In genomic region chr3:183635431-183636220, GRCh38 we compare ENCODE assay signal across 8 cellular contexts. TPM values are rescaled to one million over a fixed set of nuclear protein-coding genes. Genes with fewer than 3 reads are reported as not detected.
DNase-seq lines count a peak whose midpoint lies in the region; ATAC-seq and TF ChIP-seq lines count a peak whose summit lies in the region.

TSS of gene KLHL24 (plus strand) at chr3:183635623. CDS start at chr3:183650357, 14,734 bp downstream.

- TF ChIP-seq RAD21 in liver (IDR thresholded peaks at IDR 0.05) = no peak

- WGBS in liver = under 1% methylated on average over 76 of the region's 76 CpGs

- peak within 1 kb of the TSS; percentile 91 to 99 (median 95) for H3K4me3 ChIP-seq in liver (ENCODE audit: low read depth in 1 of 3, low read length in 3 of 3)

- H3K9me3 ChIP-seq in liver (ENCODE audit: control insufficient read depth in 4 of 4, low read length in 3 of 4) = no peaks in the 10 kb centered on the region

- TF ChIP-seq CTCF in C4-2B (conservative IDR thresholded peaks at IDR 0.05) = no peak; the same call in 1 of the 2 replicates
- TF ChIP-seq CTCF in liver (IDR thresholded peaks at IDR 0.05; ENCODE audit: low read depth, low read length, missing input control) = no peak

- peak within 1 kb of the TSS; percentile 83 for H3K27ac ChIP-seq in C4-2B
- H3K27ac ChIP-seq in liver (ENCODE audit: low read depth in 1 of 2, low read length in 2 of 2) = peak within 1 kb of the TSS; percentile 99 to 100

- H3K27me3 ChIP-seq in liver (ENCODE audit: control insufficient read depth in 4 of 4, insufficient read depth in 4 of 4, low read length in 3 of 4) = no peaks in the 10 kb centered on the region

- ATAC-seq in GM19395 (IDR thresholded peaks at IDR 0.05; ENCODE audit: unreplicated experiment) = peak; percentile 90
- peak; percentile 84 for ATAC-seq in HG03565 (IDR thresholded peaks at IDR 0.05; ENCODE audit: unreplicated experiment)

- peak within 1 kb of the TSS; percentile 90 to 93 for H3K9ac ChIP-seq in liver (ENCODE audit: low read depth in 1 of 2, low read length in 2 of 2)

- H3K4me1 ChIP-seq in liver (ENCODE audit: control insufficient read depth in 4 of 4, insufficient read depth in 4 of 4, low read length in 3 of 4) = peaks cover 1 to 22% (median 12%) of the 10 kb centered on the region in 4 donors

- no peaks in the 10 kb centered on the region for H3K36me3 ChIP-seq in liver (ENCODE audit: control insufficient read depth in 4 of 4, insufficient read depth in 3 of 4, low read depth in 1 of 4, low read length in 3 of 4)

- DNase-seq in NCI-H748 treated with DMSO at 0.1 percent for 48 hours (lab: John Stamatoyannopoulos, UW) = peak; percentile 88
- peak; percentile 84 to 86 for DNase-seq in activated CD4-positive, alpha-beta T cell treated with anti-CD3 and anti-CD28 coated beads, Interleukin-2, amount 50 U/mL, for 4 hours
- peak; percentile 85 to 94 for DNase-seq in dermis microvascular lymphatic vessel endothelial cell (ENCODE audit: low read depth in 2 of 2)
- DNase-seq in stimulated activated CD4-positive, alpha-beta T cell treated with anti-CD3 and anti-CD28 coated beads, Interleukin-4, amount 100 ng/mL, for 24 hours = peak; percentile 93

TF ChIP-seq in liver, 16 proteins besides CTCF, POLR2A, EP300 and RAD21:
- no peak for TF ChIP-seq FOXA2 (IDR thresholded peaks at IDR 0.05)
- TF ChIP-seq TAF1 (conservative IDR thresholded peaks at IDR 0.05) = peak; percentile 78
- peak; percentile 31 for TF ChIP-seq NR2F2 (IDR thresholded peaks at IDR 0.05)
- TF ChIP-seq HNF4A (conservative IDR thresholded peaks at IDR 0.05) = peak in 1 of 2 donors; percentile 9
- peak in 1 of 2 donors; percentile 18 for TF ChIP-seq EGR1 (IDR thresholded peaks at IDR 0.05; ENCODE audit: low read depth in 2 of 2)
- no peak for TF ChIP-seq SP1 (IDR thresholded peaks at IDR 0.05)
- TF ChIP-seq HNF4G (IDR thresholded peaks at IDR 0.05) = no peak
- TF ChIP-seq FOXA1 (IDR thresholded peaks at IDR 0.05) = no peak
- TF ChIP-seq REST (IDR thresholded peaks at IDR 0.05) = peak; percentile 78
- TF ChIP-seq ZBTB33 (IDR thresholded peaks at IDR 0.05) = no peak
- peak in 1 of 2 donors; percentile 61 for TF ChIP-seq GABPA (IDR thresholded peaks at IDR 0.05 in 1 of 2, conservative IDR thresholded peaks at IDR 0.05 in 1 of 2)
- peak; percentile 42 to 45 for TF ChIP-seq RXRA (IDR thresholded peaks at IDR 0.05)
- peak; percentile 72 for TF ChIP-seq MAX (IDR thresholded peaks at IDR 0.05)
- TF ChIP-seq ATF3 (IDR thresholded peaks at IDR 0.05) = no peak
- TF ChIP-seq JUND (IDR thresholded peaks at IDR 0.05) = no peak
- peak; percentile 63 for TF ChIP-seq YY1 (IDR thresholded peaks at IDR 0.05)

RNA-seq across cellular contexts. Expression of gene KLHL24, which starts in this region (rescaled TPM):
- total RNA-seq in dermis microvascular lymphatic vessel endothelial cell (61.1 and 95.8 TPM in 2 replicates), liver (10 to 100 TPM; 20.6 to 81.8 TPM)
- polyA plus RNA-seq in liver = 10 to 100 TPM in 1 of 2 donors, 1 to 10 TPM in 1; 6.4 to 16.2 TPM

Comparison
In these comparisons a context has a peak if more than half of its experiments do, and no peak if none do; other contexts are left out.
1. Peak in every context shown above with its lines: DNase-seq, ATAC-seq, H3K4me3 ChIP-seq and H3K27ac ChIP-seq.